Comparison of ENCODE assay signal across 17 cellular contexts in the genomic region with DNA sequence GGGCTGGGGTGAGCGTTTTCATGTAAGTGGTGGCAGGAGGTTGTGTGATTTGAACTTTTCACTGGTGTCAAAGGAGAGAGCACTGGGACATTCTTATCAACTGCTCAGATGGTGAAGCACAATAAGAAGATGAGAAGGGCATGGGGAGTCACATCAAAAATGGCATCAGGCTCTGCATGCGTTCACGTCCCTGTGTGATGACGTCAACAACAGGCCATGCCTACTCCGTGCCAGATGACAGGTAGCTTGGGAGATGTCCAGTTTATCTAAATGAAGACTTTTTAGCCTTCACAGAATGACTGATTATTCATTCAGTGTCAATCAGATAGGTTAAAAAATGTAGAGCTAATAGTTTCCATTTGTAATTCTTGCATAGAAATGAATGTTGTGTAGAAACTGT.
"Had no signal": no experiment of that assay in that cellular context is flagged by ENCODE, and none has a peak within 500 bp of the region (broad histone marks: within the 10 kb centered on the region; RNA-seq: fewer than 3 reads in every experiment).

No MANE protein-coding gene starts in this region.

- H3K27me3 ChIP-seq: MG63 had no signal

- H3K4me3 ChIP-seq: MG63 had no signal

- DNase-seq: IMR-90, Karpas-422, KG1, MG63, NCI-H1092, NCI-H1105 treated with DMSO at 0.1 percent for 48 hours, NCI-H1417 treated with DMSO at 0.1 percent for 48 hours, NCI-H146, NCI-H1694 treated with DMSO at 0.1 percent for 48 hours, NCI-H1930, NCI-H2081, NCI-H2107, NCI-H2227 treated with DMSO at 0.1 percent for 48 hours, NCI-H524, NCI-H526 treated with DMSO at 0.1 percent for 48 hours, NCI-H748 treated with DMSO at 0.1 percent for 48 hours, PC-3 had no signal

- H3K9me3 ChIP-seq: MG63 had no signal

- H3K36me3 ChIP-seq: MG63 had no signal
